ENCODE assay signal across 10 cellular contexts in the genomic region with DNA sequence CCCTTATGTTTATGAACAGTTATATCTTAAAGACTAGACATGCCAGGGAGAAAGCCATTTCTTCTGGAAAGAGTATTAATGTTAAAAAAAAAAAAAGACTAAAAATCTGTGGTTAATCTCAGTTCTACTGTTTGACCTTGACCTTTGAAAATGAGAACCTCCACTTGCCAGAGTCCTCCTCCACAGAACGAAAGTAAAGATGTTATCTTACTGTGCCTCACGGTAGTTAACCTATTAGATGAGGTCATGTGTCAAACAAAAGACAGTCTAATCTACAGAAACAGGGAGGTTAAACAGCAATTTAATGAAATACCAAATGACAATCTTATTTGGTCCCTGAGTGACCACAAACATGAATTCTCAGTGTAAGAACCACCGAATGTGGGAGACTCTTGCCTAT. TPM values are rescaled to one million over a fixed set of nuclear protein-coding genes. Genes with fewer than 3 reads are reported as not detected.
A peak's percentile ranks its signal among the peaks of the same experiment; 100 is the strongest.
DNase-seq lines count a peak whose midpoint lies in the region; ATAC-seq and TF ChIP-seq lines count a peak whose summit lies in the region.
"Had no signal": no experiment of that assay in that cellular context is flagged by ENCODE, and none has a peak within 500 bp of the region (broad histone marks: within the 10 kb centered on the region; RNA-seq: fewer than 3 reads in every experiment).

No MANE protein-coding gene starts in this region.

- no peaks in the 10 kb centered on the region for H3K9me2 ChIP-seq in OCI-LY7 (ENCODE audit: insufficient read depth, low read length)

- peaks cover 40 to 45% of the 10 kb centered on the region in 2 donors for H3K4me1 Mint-ChIP-seq in effector memory CD8-positive, alpha-beta T cell (ENCODE audit: low read depth in 2 of 2)

- H3K4me3 ChIP-seq in smooth muscle cell (no peak overlapping the region), OCI-LY7 (ENCODE audit: low read depth, low read length, poor library complexity, severe bottlenecking) (no peak overlapping the region)

- ATAC-seq in GM18498 (IDR thresholded peaks at IDR 0.05; ENCODE audit: unreplicated experiment): peak; percentile 77
- peak; percentile 55 for ATAC-seq in GM21423 (IDR thresholded peaks at IDR 0.05; ENCODE audit: unreplicated experiment)
- ATAC-seq in HG03469 (IDR thresholded peaks at IDR 0.05; ENCODE audit: unreplicated experiment): peak; percentile 51
- ATAC-seq in effector memory CD8-positive, alpha-beta T cell (replicated peaks): peak; percentile 60

- peak overlapping the region; percentile 88 to 96 for H3K27ac Mint-ChIP-seq in effector memory CD8-positive, alpha-beta T cell
- H3K27ac Mint-ChIP-seq: dendritic cell treated with granulocyte-macrophage colony-stimulating factor and Interleukin-4, amounts not matched to agents 40 ng/mL and 50 ng/mL, for 4 days had no signal

- H3K4me1 ChIP-seq in smooth muscle cell (ENCODE audit: low read depth) (no peaks in the 10 kb centered on the region), OCI-LY7 (ENCODE audit: insufficient read depth, low read length, poor library complexity, severe bottlenecking) (no peaks in the 10 kb centered on the region)

- H4K20me1 ChIP-seq in smooth muscle cell (ENCODE audit: low read depth) (no peaks in the 10 kb centered on the region), OCI-LY7 (ENCODE audit: insufficient read depth, low read length) (no peaks in the 10 kb centered on the region)

- POLR2A ChIA-PET in OCI-LY7 (lab: Charles Lee): no interaction called here

- H3K27me3 ChIP-seq in smooth muscle cell (ENCODE audit: low read depth): no peaks in the 10 kb centered on the region

- DNase-seq in effector memory CD8-positive, alpha-beta T cell: no peak
- DNase-seq in smooth muscle cell (lab: John Stamatoyannopoulos, UW; ENCODE audit: unreplicated experiment) (no peak), OCI-LY7 (ENCODE audit: low spot score) (no peak), NCI-H82 treated with DMSO at 0.1 percent for 48 hours (lab: John Stamatoyannopoulos, UW; ENCODE audit: unreplicated experiment) (no peak), Ammon's horn (ENCODE audit: low spot score) (no peak)

- BruUV-seq in OCI-LY7 (replicated peaks; lab: Mats Ljungman, UMichigan): no TSS peak

- H3K36me3 ChIP-seq in smooth muscle cell (ENCODE audit: low read depth): no peaks in the 10 kb centered on the region
- no peaks in the 10 kb centered on the region for H3K36me3 ChIP-seq in OCI-LY7 (ENCODE audit: insufficient read depth, low read length)

- H3K9ac ChIP-seq in smooth muscle cell (ENCODE audit: low read depth): no peak overlapping the region

- H3K9me3 Mint-ChIP-seq in effector memory CD8-positive, alpha-beta T cell: no peaks in the 10 kb centered on the region
- H3K9me3 Mint-ChIP-seq: dendritic cell treated with granulocyte-macrophage colony-stimulating factor and Interleukin-4, amounts not matched to agents 40 ng/mL and 50 ng/mL, for 4 days; neural crest cell had no signal

- intact Hi-C loops in OCI-LY7 (cut with micrococcal nuclease; ENCODE audit: unreplicated experiment): no loop called here

- peak overlapping the region; percentile 55 to 70 for H3K4me3 Mint-ChIP-seq in effector memory CD8-positive, alpha-beta T cell
- H3K4me3 Mint-ChIP-seq: dendritic cell treated with granulocyte-macrophage colony-stimulating factor and Interleukin-4, amounts not matched to agents 40 ng/mL and 50 ng/mL, for 4 days; neural crest cell had no signal

- 36% methylated on average over 3 of the region's 3 CpGs for WGBS in smooth muscle cell (ENCODE audit: low lambda C conversion rate)

- CTCF ChIA-PET in OCI-LY7 (lab: Charles Lee; ENCODE audit: unreplicated experiment): no interaction called here

- H3F3A ChIP-seq in smooth muscle cell (ENCODE audit: low read depth): no peaks in the 10 kb centered on the region

- H3K79me2 ChIP-seq in smooth muscle cell (ENCODE audit: low read depth) (no peaks in the 10 kb centered on the region), OCI-LY7 (ENCODE audit: insufficient read depth, low read depth, low read length) (no peaks in the 10 kb centered on the region)

- H3K36me3 Mint-ChIP-seq in effector memory CD8-positive, alpha-beta T cell (ENCODE audit: insufficient read depth): no peaks in the 10 kb centered on the region

- H3K27me3 Mint-ChIP-seq in effector memory CD8-positive, alpha-beta T cell: no peaks in the 10 kb centered on the region
- H3K27me3 Mint-ChIP-seq: dendritic cell treated with granulocyte-macrophage colony-stimulating factor and Interleukin-4, amounts not matched to agents 40 ng/mL and 50 ng/mL, for 4 days had no signal

- H3K27ac ChIP-seq in smooth muscle cell (ENCODE audit: low read depth): no peak overlapping the region
- H3K27ac ChIP-seq in OCI-LY7 (ENCODE audit: low read depth, low read length, poor library complexity, severe bottlenecking): no peak overlapping the region

- TF ChIP-seq CTCF in smooth muscle cell (IDR thresholded peaks at IDR 0.05; ENCODE audit: borderline replicate concordance, insufficient read depth, poor library complexity, severe bottlenecking) (no peak), OCI-LY7 (conservative IDR thresholded peaks at IDR 0.05; ENCODE audit: low read length) (no peak)

- H3K4me2 ChIP-seq in smooth muscle cell (no peak overlapping the region), OCI-LY7 (ENCODE audit: low read length) (no peak overlapping the region)

- no peak overlapping the region for H2AFZ ChIP-seq in smooth muscle cell (ENCODE audit: low read depth)
- H2AFZ ChIP-seq in OCI-LY7 (ENCODE audit: low read length): no peak overlapping the region

- no peaks in the 10 kb centered on the region for H3K9me3 ChIP-seq in smooth muscle cell (replicated peaks; ENCODE audit: low read depth)
- H3K9me3 ChIP-seq in OCI-LY7 (ENCODE audit: low read length): no peaks in the 10 kb centered on the region

RNA-seq across cellular contexts. Expression of gene SLC14A2, which starts 51.2 kb away (rescaled TPM):
- 0.22 TPM in 2 replicates for total RNA-seq in smooth muscle cell
- not detected in 2 replicates for polyA plus RNA-seq in smooth muscle cell
- total RNA-seq in OCI-LY7 (2014; rRNA removed; shearing (Covaris generic)): not detected in 2 replicates
- not detected in 2 replicates for total RNA-seq in OCI-LY7 (2022)
- total RNA-seq: neural crest cell had no signal

RNA-seq across cellular contexts. Expression of gene SLC14A1, which starts 57.5 kb away (rescaled TPM):
- total RNA-seq in smooth muscle cell: 24.7 and 37.9 TPM in 2 replicates
- 13.6 and 20.0 TPM in 2 replicates for polyA plus RNA-seq in smooth muscle cell
- total RNA-seq in OCI-LY7 (2014; rRNA removed; shearing (Covaris generic)): 0.06 TPM in 1 of 2 replicates, not detected in the other
- total RNA-seq in OCI-LY7 (2022): not detected in 2 replicates
- total RNA-seq: neural crest cell had no signal

Comparison
In these comparisons a context has a peak if more than half of its experiments do, and no peak if none do; other contexts are left out.
1. RNA of gene SLC14A1, which starts 57.5 kb away (total RNA-seq): 24.7 to 37.9 TPM in smooth muscle cell; 0.06 TPM in OCI-LY7; every median in the first group is over 10 times any median in the second.
2. Peak in every context shown above with its lines, with median percentiles within 50 percentile points of each other: ATAC-seq.